21 cellular contexts compared by ENCODE assay signal in the genomic region with DNA sequence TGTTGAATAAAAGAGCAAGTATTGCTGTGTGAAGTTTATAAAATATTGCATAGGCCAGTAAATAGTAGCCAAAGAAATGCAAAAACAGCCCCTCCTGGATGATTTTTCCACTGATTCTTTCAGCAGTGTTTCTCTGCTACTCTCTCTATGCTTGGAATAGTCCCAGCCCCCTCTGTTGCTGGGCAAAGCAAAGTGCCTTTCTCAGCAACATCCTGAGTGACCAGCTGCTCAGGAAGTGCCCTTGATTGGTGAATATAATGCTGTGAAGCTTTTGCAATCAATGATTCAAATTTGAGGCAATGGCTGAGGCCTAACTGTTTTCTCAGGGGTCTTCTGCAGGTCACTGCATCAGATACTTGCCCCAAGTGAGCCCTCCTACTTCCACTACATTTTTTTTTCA.
"Had no signal": no experiment of that assay in that cellular context is flagged by ENCODE, and none has a peak within 500 bp of the region (broad histone marks: within the 10 kb centered on the region; RNA-seq: fewer than 3 reads in every experiment).

No MANE protein-coding gene starts in this region.

- ATAC-seq: body of pancreas; esophagus mucosa; left lobe of liver; lower lobe of right lung; naive thymus-derived CD8-positive, alpha-beta T cell had no signal

- H3K4me3 Mint-ChIP-seq: activated CD4-positive, alpha-beta T cell treated with anti-CD3 and anti-CD28 coated beads, Interleukin-2, amount 10 ng/mL, durations not matched to agents 7 days and 5 days; activated naive CD4-positive, alpha-beta T cell treated with anti-CD3 and anti-CD28 coated beads, Interleukin-2, amount 50 U/mL, for 24 hours; dendritic cell treated with granulocyte-macrophage colony-stimulating factor and Interleukin-4, amounts not matched to agents 40 ng/mL and 50 ng/mL, for 4 days; naive thymus-derived CD8-positive, alpha-beta T cell; neural progenitor cell; type B pancreatic cell had no signal

- H3K9me3 Mint-ChIP-seq: activated CD4-positive, alpha-beta T cell treated with anti-CD3 and anti-CD28 coated beads, Interleukin-2, amount 10 ng/mL, durations not matched to agents 7 days and 5 days; activated naive CD4-positive, alpha-beta T cell treated with anti-CD3 and anti-CD28 coated beads, Interleukin-2, amount 50 U/mL, for 24 hours; dendritic cell treated with granulocyte-macrophage colony-stimulating factor and Interleukin-4, amounts not matched to agents 40 ng/mL and 50 ng/mL, for 4 days; naive thymus-derived CD8-positive, alpha-beta T cell had no signal

- H3K27me3 Mint-ChIP-seq: activated CD4-positive, alpha-beta T cell treated with anti-CD3 and anti-CD28 coated beads, Interleukin-2, amount 10 ng/mL, durations not matched to agents 7 days and 5 days; activated naive CD4-positive, alpha-beta T cell treated with anti-CD3 and anti-CD28 coated beads, Interleukin-2, amount 50 U/mL, for 24 hours; dendritic cell treated with granulocyte-macrophage colony-stimulating factor and Interleukin-4, amounts not matched to agents 40 ng/mL and 50 ng/mL, for 4 days; naive thymus-derived CD8-positive, alpha-beta T cell; progenitor cell of endocrine pancreas; type B pancreatic cell had no signal

- DNase-seq: activated CD4-positive, alpha-beta T cell treated with anti-CD3 and anti-CD28 coated beads, Interleukin-2, amount 10 ng/mL, durations not matched to agents 7 days and 5 days; activated CD4-positive, CD25-positive, alpha-beta regulatory T cell treated with anti-CD3 and anti-CD28 coated beads, Interleukin-2, amount 50 U/mL, for 72 hours; activated gamma-delta T cell treated with Interleukin-2 at 50 U/mL for 16 hours; activated T-cell treated with anti-CD3 and anti-CD28 coated beads, Interleukin-2, amount 50 U/mL, for 1 hour; anterior cingulate cortex; effector CD8-positive, alpha-beta T cell; lower lobe of right lung; naive thymus-derived CD8-positive, alpha-beta T cell; spleen; stimulated activated CD4-positive, alpha-beta T cell treated with anti-CD3 and anti-CD28 coated beads, Interleukin-4, amount 100 ng/mL, for 24 hours; stimulated activated naive CD4-positive, alpha-beta T cell treated with Interleukin-2 at 50 U/mL for 16 hours; T-helper 1 cell; WERI-Rb-1 had no signal

- H3K27ac Mint-ChIP-seq: activated CD4-positive, alpha-beta T cell treated with anti-CD3 and anti-CD28 coated beads, Interleukin-2, amount 10 ng/mL, durations not matched to agents 7 days and 5 days; activated naive CD4-positive, alpha-beta T cell treated with anti-CD3 and anti-CD28 coated beads, Interleukin-2, amount 50 U/mL, for 24 hours; dendritic cell treated with granulocyte-macrophage colony-stimulating factor and Interleukin-4, amounts not matched to agents 40 ng/mL and 50 ng/mL, for 4 days; naive thymus-derived CD8-positive, alpha-beta T cell; neural progenitor cell; progenitor cell of endocrine pancreas; type B pancreatic cell had no signal

- H3K4me1 Mint-ChIP-seq: activated CD4-positive, alpha-beta T cell treated with anti-CD3 and anti-CD28 coated beads, Interleukin-2, amount 10 ng/mL, durations not matched to agents 7 days and 5 days; activated naive CD4-positive, alpha-beta T cell treated with anti-CD3 and anti-CD28 coated beads, Interleukin-2, amount 50 U/mL, for 24 hours; naive thymus-derived CD8-positive, alpha-beta T cell; neural progenitor cell had no signal

- H3K36me3 Mint-ChIP-seq: activated naive CD4-positive, alpha-beta T cell treated with anti-CD3 and anti-CD28 coated beads, Interleukin-2, amount 50 U/mL, for 24 hours; naive thymus-derived CD8-positive, alpha-beta T cell; neural progenitor cell; type B pancreatic cell had no signal
